In the genomic region with DNA sequence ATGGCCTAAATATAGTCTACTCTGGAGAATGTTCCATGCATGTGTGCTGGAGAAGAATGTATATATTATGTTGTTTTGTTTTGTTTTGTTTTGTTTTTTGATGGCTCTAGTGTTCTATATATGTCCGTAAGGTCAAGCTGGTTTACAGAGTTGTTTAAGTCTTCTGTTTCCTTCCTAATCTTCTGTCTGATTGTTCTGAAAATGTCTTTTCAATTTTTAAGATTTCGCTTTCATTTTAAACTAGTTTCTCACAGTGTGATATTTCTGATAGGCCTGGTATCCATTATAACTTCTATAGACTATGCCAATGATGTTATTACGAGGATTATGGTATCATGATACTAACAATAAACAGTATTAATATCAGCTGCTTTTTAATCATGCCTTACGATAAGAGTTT, we compare ENCODE assay signal across 3 cellular contexts.
"Had no signal": no experiment of that assay in that cellular context is flagged by ENCODE, and none has a peak within 500 bp of the region (broad histone marks: within the 10 kb centered on the region; RNA-seq: fewer than 3 reads in every experiment).

No MANE protein-coding gene starts in this region.

- DNase-seq: GDM1, GF-D8 had no signal

- ATAC-seq: GM12878 had no signal

- H3K4me3 ChIP-seq: GM12878 had no signal
